In genomic region chr17:69047368-69048263, GRCh38 we compare ENCODE assay signal across 1 cellular context.
TF ChIP-seq lines count a peak whose summit lies in the region.

No MANE protein-coding gene starts in this region.

TF ChIP-seq in HepG2, 621 proteins besides CTCF, POLR2A, EP300 and RAD21 (continued from another document and continues in another):
- peak; percentile 98 for TF ChIP-seq ARID5B (CRISPR knock-in tag; IDR thresholded peaks at IDR 0.05)
- TF ChIP-seq PHB2 (IDR thresholded peaks at IDR 0.05; ENCODE audit: partially characterized antibody), result no peak
- TF ChIP-seq ZSCAN12 (CRISPR knock-in tag; IDR thresholded peaks at IDR 0.05), result no peak
- TF ChIP-seq ZNF704 (CRISPR knock-in tag; IDR thresholded peaks at IDR 0.05; ENCODE audit: borderline replicate concordance), result peak; percentile 55; the same call in 1 of the 2 replicates
- no peak for TF ChIP-seq ZNF589 (CRISPR knock-in tag; conservative IDR thresholded peaks at IDR 0.05)
- no peak for TF ChIP-seq ZNF674 (CRISPR knock-in tag; IDR thresholded peaks at IDR 0.05; ENCODE audit: low read depth)
- TF ChIP-seq, protein P1, sequence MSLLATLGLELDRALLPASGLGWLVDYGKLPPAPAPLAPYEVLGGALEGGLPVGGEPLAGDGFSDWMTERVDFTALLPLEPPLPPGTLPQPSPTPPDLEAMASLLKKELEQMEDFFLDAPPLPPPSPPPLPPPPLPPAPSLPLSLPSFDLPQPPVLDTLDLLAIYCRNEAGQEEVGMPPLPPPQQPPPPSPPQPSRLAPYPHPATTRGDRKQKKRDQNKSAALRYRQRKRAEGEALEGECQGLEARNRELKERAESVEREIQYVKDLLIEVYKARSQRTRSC (CRISPR knock-in tag; IDR thresholded peaks at IDR 0.05; ENCODE audit: low read depth), result no peak
- TF ChIP-seq MXI1 (IDR thresholded peaks at IDR 0.05; ENCODE audit: borderline replicate concordance, low read depth, low read length), result no peak
- TF ChIP-seq ZBTB3 (CRISPR knock-in tag; IDR thresholded peaks at IDR 0.05; ENCODE audit: borderline replicate concordance, low read depth), result peak; percentile 78; the same call in 1 of the 2 replicates
- TF ChIP-seq, protein P2, sequence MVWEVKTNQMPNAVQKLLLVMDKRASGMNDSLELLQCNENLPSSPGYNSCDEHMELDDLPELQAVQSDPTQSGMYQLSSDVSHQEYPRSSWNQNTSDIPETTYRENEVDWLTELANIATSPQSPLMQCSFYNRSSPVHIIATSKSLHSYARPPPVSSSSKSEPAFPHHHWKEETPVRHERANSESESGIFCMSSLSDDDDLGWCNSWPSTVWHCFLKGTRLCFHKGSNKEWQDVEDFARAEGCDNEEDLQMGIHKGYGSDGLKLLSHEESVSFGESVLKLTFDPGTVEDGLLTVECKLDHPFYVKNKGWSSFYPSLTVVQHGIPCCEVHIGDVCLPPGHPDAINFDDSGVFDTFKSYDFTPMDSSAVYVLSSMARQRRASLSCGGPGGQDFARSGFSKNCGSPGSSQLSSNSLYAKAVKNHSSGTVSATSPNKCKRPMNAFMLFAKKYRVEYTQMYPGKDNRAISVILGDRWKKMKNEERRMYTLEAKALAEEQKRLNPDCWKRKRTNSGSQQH (CRISPR knock-in tag; IDR thresholded peaks at IDR 0.05; ENCODE audit: low read depth), result no peak
- TF ChIP-seq, protein P3, sequence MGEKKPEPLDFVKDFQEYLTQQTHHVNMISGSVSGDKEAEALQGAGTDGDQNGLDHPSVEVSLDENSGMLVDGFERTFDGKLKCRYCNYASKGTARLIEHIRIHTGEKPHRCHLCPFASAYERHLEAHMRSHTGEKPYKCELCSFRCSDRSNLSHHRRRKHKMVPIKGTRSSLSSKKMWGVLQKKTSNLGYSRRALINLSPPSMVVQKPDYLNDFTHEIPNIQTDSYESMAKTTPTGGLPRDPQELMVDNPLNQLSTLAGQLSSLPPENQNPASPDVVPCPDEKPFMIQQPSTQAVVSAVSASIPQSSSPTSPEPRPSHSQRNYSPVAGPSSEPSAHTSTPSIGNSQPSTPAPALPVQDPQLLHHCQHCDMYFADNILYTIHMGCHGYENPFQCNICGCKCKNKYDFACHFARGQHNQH (CRISPR knock-in tag; IDR thresholded peaks at IDR 0.05), result peak; percentile 86
- peak; percentile 56; the same call in 1 of the 2 replicates for TF ChIP-seq ZNF556 (CRISPR knock-in tag; IDR thresholded peaks at IDR 0.05; ENCODE audit: borderline replicate concordance)
- TF ChIP-seq, protein P4, sequence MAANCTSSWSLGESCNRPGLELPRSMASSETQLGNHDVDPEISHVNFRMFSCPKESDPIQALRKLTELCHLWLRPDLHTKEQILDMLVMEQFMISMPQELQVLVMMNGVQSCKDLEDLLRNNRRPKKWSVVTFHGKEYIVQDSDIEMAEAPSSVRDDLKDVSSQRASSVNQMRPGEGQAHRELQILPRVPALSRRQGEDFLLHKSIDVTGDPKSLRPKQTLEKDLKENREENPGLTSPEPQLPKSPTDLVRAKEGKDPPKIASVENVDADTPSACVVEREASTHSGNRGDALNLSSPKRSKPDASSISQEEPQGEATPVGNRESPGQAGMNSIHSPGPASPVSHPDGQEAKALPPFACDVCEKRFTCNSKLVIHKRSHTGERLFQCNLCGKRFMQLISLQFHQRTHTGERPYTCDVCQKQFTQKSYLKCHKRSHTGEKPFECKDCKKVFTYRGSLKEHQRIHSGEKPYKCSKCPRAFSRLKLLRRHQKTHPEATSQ (CRISPR knock-in tag; IDR thresholded peaks at IDR 0.05; ENCODE audit: borderline replicate concordance), result peak; percentile 87; the same call in 1 of the 2 replicates
- TF ChIP-seq PHF8 (CRISPR knock-in tag; IDR thresholded peaks at IDR 0.05), result peak; percentile 34; the same call in 1 of the 2 replicates
- peak; percentile 97 for TF ChIP-seq ZNF503 (CRISPR knock-in tag; IDR thresholded peaks at IDR 0.05)
- TF ChIP-seq SP1 (IDR thresholded peaks at IDR 0.05), result no peak
- TF ChIP-seq SP1 (CRISPR knock-in tag; IDR thresholded peaks at IDR 0.05), result no peak
- 0 out of 2 replicates have a peak, but pooled peaks have one; percentile 18 for TF ChIP-seq ZSCAN21 (CRISPR knock-in tag; IDR thresholded peaks at IDR 0.05; ENCODE audit: borderline replicate concordance)
- peak; percentile 92; the same call in 1 of the 2 replicates for TF ChIP-seq AHR (CRISPR knock-in tag; IDR thresholded peaks at IDR 0.05)
- TF ChIP-seq FOXA3 (CRISPR knock-in tag; IDR thresholded peaks at IDR 0.05), result peak; percentile 94
- TF ChIP-seq, protein P5, sequence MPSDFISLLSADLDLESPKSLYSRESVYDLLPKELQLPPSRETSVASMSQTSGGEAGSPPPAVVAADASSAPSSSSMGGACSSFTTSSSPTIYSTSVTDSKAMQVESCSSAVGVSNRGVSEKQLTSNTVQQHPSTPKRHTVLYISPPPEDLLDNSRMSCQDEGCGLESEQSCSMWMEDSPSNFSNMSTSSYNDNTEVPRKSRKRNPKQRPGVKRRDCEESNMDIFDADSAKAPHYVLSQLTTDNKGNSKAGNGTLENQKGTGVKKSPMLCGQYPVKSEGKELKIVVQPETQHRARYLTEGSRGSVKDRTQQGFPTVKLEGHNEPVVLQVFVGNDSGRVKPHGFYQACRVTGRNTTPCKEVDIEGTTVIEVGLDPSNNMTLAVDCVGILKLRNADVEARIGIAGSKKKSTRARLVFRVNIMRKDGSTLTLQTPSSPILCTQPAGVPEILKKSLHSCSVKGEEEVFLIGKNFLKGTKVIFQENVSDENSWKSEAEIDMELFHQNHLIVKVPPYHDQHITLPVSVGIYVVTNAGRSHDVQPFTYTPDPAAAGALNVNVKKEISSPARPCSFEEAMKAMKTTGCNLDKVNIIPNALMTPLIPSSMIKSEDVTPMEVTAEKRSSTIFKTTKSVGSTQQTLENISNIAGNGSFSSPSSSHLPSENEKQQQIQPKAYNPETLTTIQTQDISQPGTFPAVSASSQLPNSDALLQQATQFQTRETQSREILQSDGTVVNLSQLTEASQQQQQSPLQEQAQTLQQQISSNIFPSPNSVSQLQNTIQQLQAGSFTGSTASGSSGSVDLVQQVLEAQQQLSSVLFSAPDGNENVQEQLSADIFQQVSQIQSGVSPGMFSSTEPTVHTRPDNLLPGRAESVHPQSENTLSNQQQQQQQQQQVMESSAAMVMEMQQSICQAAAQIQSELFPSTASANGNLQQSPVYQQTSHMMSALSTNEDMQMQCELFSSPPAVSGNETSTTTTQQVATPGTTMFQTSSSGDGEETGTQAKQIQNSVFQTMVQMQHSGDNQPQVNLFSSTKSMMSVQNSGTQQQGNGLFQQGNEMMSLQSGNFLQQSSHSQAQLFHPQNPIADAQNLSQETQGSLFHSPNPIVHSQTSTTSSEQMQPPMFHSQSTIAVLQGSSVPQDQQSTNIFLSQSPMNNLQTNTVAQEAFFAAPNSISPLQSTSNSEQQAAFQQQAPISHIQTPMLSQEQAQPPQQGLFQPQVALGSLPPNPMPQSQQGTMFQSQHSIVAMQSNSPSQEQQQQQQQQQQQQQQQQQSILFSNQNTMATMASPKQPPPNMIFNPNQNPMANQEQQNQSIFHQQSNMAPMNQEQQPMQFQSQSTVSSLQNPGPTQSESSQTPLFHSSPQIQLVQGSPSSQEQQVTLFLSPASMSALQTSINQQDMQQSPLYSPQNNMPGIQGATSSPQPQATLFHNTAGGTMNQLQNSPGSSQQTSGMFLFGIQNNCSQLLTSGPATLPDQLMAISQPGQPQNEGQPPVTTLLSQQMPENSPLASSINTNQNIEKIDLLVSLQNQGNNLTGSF (CRISPR knock-in tag; IDR thresholded peaks at IDR 0.05), result 0 out of 2 replicates have a peak, but pooled peaks have one; percentile 49
- peak; percentile 96 for TF ChIP-seq HNF4A (CRISPR knock-in tag; IDR thresholded peaks at IDR 0.05)
- TF ChIP-seq, protein P6, sequence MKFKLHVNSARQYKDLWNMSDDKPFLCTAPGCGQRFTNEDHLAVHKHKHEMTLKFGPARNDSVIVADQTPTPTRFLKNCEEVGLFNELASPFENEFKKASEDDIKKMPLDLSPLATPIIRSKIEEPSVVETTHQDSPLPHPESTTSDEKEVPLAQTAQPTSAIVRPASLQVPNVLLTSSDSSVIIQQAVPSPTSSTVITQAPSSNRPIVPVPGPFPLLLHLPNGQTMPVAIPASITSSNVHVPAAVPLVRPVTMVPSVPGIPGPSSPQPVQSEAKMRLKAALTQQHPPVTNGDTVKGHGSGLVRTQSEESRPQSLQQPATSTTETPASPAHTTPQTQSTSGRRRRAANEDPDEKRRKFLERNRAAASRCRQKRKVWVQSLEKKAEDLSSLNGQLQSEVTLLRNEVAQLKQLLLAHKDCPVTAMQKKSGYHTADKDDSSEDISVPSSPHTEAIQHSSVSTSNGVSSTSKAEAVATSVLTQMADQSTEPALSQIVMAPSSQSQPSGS (CRISPR knock-in tag; IDR thresholded peaks at IDR 0.05), result peak; percentile 97
- TF ChIP-seq NFE2L2 (IDR thresholded peaks at IDR 0.05; ENCODE audit: low read length), result no peak
- 0 out of 2 replicates have a peak, but pooled peaks have one; percentile 27 for TF ChIP-seq ZKSCAN5 (CRISPR knock-in tag; IDR thresholded peaks at IDR 0.05)
- peak; percentile 30 for TF ChIP-seq ZNF580 (CRISPR knock-in tag; IDR thresholded peaks at IDR 0.05; ENCODE audit: borderline replicate concordance, low read depth)
- no peak for TF ChIP-seq ZNF549 (CRISPR knock-in tag; IDR thresholded peaks at IDR 0.05)
- TF ChIP-seq, protein P7, sequence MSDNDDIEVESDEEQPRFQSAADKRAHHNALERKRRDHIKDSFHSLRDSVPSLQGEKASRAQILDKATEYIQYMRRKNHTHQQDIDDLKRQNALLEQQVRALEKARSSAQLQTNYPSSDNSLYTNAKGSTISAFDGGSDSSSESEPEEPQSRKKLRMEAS (IDR thresholded peaks at IDR 0.05), result peak; percentile 70
- peak; percentile 63; the same call in 1 of the 2 replicates for TF ChIP-seq HHEX (CRISPR knock-in tag; IDR thresholded peaks at IDR 0.05)
- peak; percentile 97 for TF ChIP-seq NFKBIZ (CRISPR knock-in tag; IDR thresholded peaks at IDR 0.05)
- TF ChIP-seq ZNF441 (CRISPR knock-in tag; IDR thresholded peaks at IDR 0.05; ENCODE audit: borderline replicate concordance), result 0 out of 2 replicates have a peak, but pooled peaks have one; percentile 18
- TF ChIP-seq SNRNP70 (IDR thresholded peaks at IDR 0.05; ENCODE audit: low read depth, low read length), result no peak
- TF ChIP-seq, protein P8, sequence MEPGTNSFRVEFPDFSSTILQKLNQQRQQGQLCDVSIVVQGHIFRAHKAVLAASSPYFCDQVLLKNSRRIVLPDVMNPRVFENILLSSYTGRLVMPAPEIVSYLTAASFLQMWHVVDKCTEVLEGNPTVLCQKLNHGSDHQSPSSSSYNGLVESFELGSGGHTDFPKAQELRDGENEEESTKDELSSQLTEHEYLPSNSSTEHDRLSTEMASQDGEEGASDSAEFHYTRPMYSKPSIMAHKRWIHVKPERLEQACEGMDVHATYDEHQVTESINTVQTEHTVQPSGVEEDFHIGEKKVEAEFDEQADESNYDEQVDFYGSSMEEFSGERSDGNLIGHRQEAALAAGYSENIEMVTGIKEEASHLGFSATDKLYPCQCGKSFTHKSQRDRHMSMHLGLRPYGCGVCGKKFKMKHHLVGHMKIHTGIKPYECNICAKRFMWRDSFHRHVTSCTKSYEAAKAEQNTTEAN (CRISPR knock-in tag; conservative IDR thresholded peaks at IDR 0.05), result peak; percentile 70; the same call in 1 of the 2 replicates
- no peak for TF ChIP-seq RFX1 (IDR thresholded peaks at IDR 0.05)
- no peak for TF ChIP-seq ZFP36L2 (CRISPR knock-in tag; IDR thresholded peaks at IDR 0.05)
